In genomic region chr3:72722930-72723726, GRCh38 we compare ENCODE assay signal across 1 cellular context.
A peak's percentile ranks its signal among the peaks of the same experiment; 100 is the strongest.
TF ChIP-seq lines count a peak whose summit lies in the region.

No MANE protein-coding gene starts in this region.

TF ChIP-seq in GM12878, 131 proteins besides CTCF, POLR2A, EP300 and RAD21 (continued from another document):
- TF ChIP-seq IKZF2 (IDR thresholded peaks at IDR 0.05) (peak; percentile 79 to 85; a peak in 3 of 4 replicates), ZBTB40 (IDR thresholded peaks at IDR 0.05; ENCODE audit: borderline replicate concordance) (no peak), TBL1XR1 (IDR thresholded peaks at IDR 0.05; ENCODE audit: low read depth, low read length) (peak; percentile 59; the same call in 1 of the 2 replicates), RUNX3 (IDR thresholded peaks at IDR 0.05; ENCODE audit: low read length) (peak; percentile 51; the same call in 1 of the 2 replicates), CBX5 (IDR thresholded peaks at IDR 0.05; ENCODE audit: low read depth) (no peak), EGR1 (IDR thresholded peaks at IDR 0.05; ENCODE audit: borderline replicate concordance in 1 of 2, low read depth in 2 of 2, low read length in 2 of 2) (no peak), CUX1 (IDR thresholded peaks at IDR 0.05; ENCODE audit: insufficient replicate concordance, low read depth, low read length) (peak; percentile 22), ETV6 (conservative IDR thresholded peaks at IDR 0.05 in 1 of 2, IDR thresholded peaks at IDR 0.05 in 1 of 2; ENCODE audit: borderline replicate concordance in 1 of 2, low read depth in 1 of 2) (peak in 1 of 2 experiments; percentile 42; a peak in 1 of 4 replicates), NKRF (conservative IDR thresholded peaks at IDR 0.05) (no peak), MEF2B (IDR thresholded peaks at IDR 0.05; ENCODE audit: partially characterized antibody, poor library complexity, severe bottlenecking) (peak; percentile 16), USF2 (IDR thresholded peaks at IDR 0.05; ENCODE audit: borderline replicate concordance, low read depth, low read length) (peak; percentile 18; the same call in 1 of the 2 replicates), SKIL (IDR thresholded peaks at IDR 0.05; ENCODE audit: low read depth, poor library complexity, severe bottlenecking) (peak; percentile 69), KLF5 (IDR thresholded peaks at IDR 0.05; ENCODE audit: partially characterized antibody) (no peak)
TF ChIP-seq in GM12878: peak in this region for 26.
